ENCODE assay signal across 8 cellular contexts in the genomic region with DNA sequence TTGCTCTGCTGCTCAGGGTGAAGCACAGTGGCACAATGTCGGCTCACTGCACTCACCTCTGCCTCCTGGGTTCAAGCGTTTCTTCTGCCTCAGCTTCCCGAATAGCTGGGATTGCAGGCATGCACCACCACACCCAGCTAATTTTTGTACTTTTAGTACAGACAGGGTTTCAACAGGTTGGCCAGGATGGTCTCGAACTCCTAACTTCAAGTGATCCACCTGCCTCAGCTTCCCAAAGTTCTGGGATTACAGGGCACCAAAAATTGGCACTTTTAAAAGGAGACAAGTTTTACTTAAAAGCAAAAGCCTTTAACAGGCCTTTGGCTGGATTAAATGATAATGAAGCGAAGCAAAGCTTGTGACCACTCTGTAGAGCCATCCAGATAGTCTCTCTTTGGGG.
"Had no signal": no experiment of that assay in that cellular context is flagged by ENCODE, and none has a peak within 500 bp of the region (broad histone marks: within the 10 kb centered on the region; RNA-seq: fewer than 3 reads in every experiment).

No MANE protein-coding gene starts in this region.

- H3K4me3 Mint-ChIP-seq: GM23338, H9, HFFc6 had no signal

- DNase-seq: GM23248, GOT3, H7, H9, HCEC 1CT, HFFc6 had no signal

- H3K36me3 ChIP-seq: HAP-1 had no signal

- H3K27ac Mint-ChIP-seq: GM23338, H9, HFFc6 had no signal

- H3K27ac ChIP-seq: GM23248 had no signal

- H3K9me3 ChIP-seq: HAP-1 had no signal

- H3K4me3 ChIP-seq: GM23248, GM23338, HAP-1 had no signal

- H3K9me3 Mint-ChIP-seq: GM23338, H9, HFFc6 had no signal
